ENCODE assay signal across 21 cellular contexts in the genomic region with DNA sequence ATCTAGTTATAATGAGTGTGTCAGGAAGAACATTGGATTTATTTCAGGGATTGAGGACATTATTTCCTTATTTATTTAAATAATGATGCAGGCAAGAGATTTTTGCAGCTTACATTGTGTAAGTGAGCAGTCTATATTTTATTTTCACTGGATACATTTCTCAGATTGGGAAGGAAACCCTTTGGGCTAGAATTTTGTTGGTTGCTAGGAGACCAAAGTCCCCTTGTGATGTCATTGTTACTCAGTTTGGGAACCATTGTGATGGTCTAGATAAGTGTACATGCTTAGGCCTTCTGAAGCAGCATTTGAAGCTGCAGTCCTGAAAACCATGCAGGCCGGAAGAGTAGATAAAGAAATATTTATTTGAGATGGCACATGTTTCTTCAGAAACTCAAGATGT. TPM values are rescaled to one million over a fixed set of nuclear protein-coding genes. Genes with fewer than 3 reads are reported as not detected.
"Had no signal": no experiment of that assay in that cellular context is flagged by ENCODE, and none has a peak within 500 bp of the region (broad histone marks: within the 10 kb centered on the region; RNA-seq: fewer than 3 reads in every experiment).

A gene with protein sequence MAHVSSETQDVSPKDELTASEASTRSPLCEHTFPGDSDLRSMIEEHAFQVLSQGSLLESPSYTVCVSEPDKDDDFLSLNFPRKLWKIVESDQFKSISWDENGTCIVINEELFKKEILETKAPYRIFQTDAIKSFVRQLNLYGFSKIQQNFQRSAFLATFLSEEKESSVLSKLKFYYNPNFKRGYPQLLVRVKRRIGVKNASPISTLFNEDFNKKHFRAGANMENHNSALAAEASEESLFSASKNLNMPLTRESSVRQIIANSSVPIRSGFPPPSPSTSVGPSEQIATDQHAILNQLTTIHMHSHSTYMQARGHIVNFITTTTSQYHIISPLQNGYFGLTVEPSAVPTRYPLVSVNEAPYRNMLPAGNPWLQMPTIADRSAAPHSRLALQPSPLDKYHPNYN (plus strand): TSS at position 301 of the 400 bp plus-strand sequence. CDS start 68 bp downstream, at position 369.

RNA-seq across cellular contexts. Expression of the gene that starts here (rescaled TPM):
- total RNA-seq: activated naive CD4-positive, alpha-beta T cell treated with anti-CD3 and anti-CD28 coated beads for 36 hours; activated naive CD4-positive, alpha-beta T cell treated with anti-CD3 and anti-CD28 coated beads, Interleukin-2, amount 50 U/mL, for 72 hours; activated naive CD8-positive, alpha-beta T cell treated with anti-CD3 and anti-CD28 coated beads for 36 hours; activated naive CD8-positive, alpha-beta T cell treated with anti-CD3 and anti-CD28 coated beads, Interleukin-2, amount 10 ng/mL, durations not matched to agents 7 days and 5 days; activated T-cell treated with anti-CD3 and anti-CD28 coated beads, Interleukin-2, amount 50 U/mL, for 4 hours; activated T-cell treated with anti-CD3 and anti-CD28 coated beads, Interleukin-2, amount 50 U/mL, for 72 hours; activated T-helper 1 cell treated with anti-CD3 and anti-CD28 coated beads, Interleukin-12 subunit alpha, Interleukin-12 subunit beta, Interleukin-2, Interleukin-4 antibody, amounts not matched to agents 30 ng/mL and 10 ng/mL and 1 ng/mL, durations not matched to agents 14 hours and 24 hours and 36 hours; activated T-helper 17 cell treated with anti-CD3 and anti-CD28 coated beads, Interleukin-2, amount 50 U/mL, for 72 hours; activated T-helper 2 cell treated with anti-CD3 and anti-CD28 coated beads, Interferon-gamma antibody, Interleukin-2, Interleukin-4, amounts not matched to agents 10 μg/mL and 5 μg/mL and 100 μg/mL, durations not matched to agents 14 hours and 24 hours and 36 hours; adrenal gland; aorta; ascending aorta; astrocyte; body of pancreas; breast epithelium; bronchial epithelial cell; cardiac muscle cell; cardiac septum; cerebellum; chondrocyte had no signal
- polyA plus RNA-seq: adipose tissue, aorta, cardiac muscle cell had no signal
